Comparison of ENCODE assay signal across 10 cellular contexts in genomic region chr4:73299548-73300280, GRCh38.
"Had no signal": no experiment of that assay in that cellular context is flagged by ENCODE, and none has a peak within 500 bp of the region (broad histone marks: within the 10 kb centered on the region; RNA-seq: fewer than 3 reads in every experiment).

No MANE protein-coding gene starts in this region.

- ATAC-seq: HCT116 had no signal

- H3K27me3 Mint-ChIP-seq: IgD-negative memory B cell had no signal

- DNase-seq: GM23248, GOT3, H7, HFFc6, KBM-7 had no signal

- H3K4me3 ChIP-seq: GM23248, HAP-1 had no signal

- H3K27ac Mint-ChIP-seq: HFFc6 had no signal

- H3K9me3 ChIP-seq: HAP-1 had no signal

- H2AFZ ChIP-seq: GM23248 had no signal

- H3K36me3 ChIP-seq: HAP-1 had no signal

- H3K4me1 ChIP-seq: HAP-1 had no signal

- FAIRE-seq: HTR-8/SVneo had no signal

- H3K27ac ChIP-seq: GM23248, KMS-11 had no signal

- H3K4me2 ChIP-seq: KMS-11 had no signal

- H3K4me3 Mint-ChIP-seq: HFFc6 had no signal

- H3K4me1 Mint-ChIP-seq: IgD-negative memory B cell had no signal

- H3K9me3 Mint-ChIP-seq: HFFc6 had no signal

- H3K9ac ChIP-seq: GM23248, KMS-11 had no signal
